ENCODE assay signal across 1 cellular context in genomic region chr19:17605117-17605516, GRCh38.
TF ChIP-seq lines count a peak whose summit lies in the region.

No MANE protein-coding gene starts in this region.

TF ChIP-seq in K562, 482 proteins besides CTCF, POLR2A, EP300 and RAD21 (continued from another document):
- TF ChIP-seq THRB (CRISPR knock-in tag; conservative IDR thresholded peaks at IDR 0.05) (no peak), ZNF324 (CRISPR knock-in tag; IDR thresholded peaks at IDR 0.05) (no peak), ZKSCAN1 (IDR thresholded peaks at IDR 0.05; ENCODE audit: low read depth, low read length) (no peak), HDAC2 (IDR thresholded peaks at IDR 0.05) (peak; percentile 97), ZNF318 (IDR thresholded peaks at IDR 0.05; ENCODE audit: borderline replicate concordance in 1 of 2, low read depth in 1 of 2) (no peak), PML (IDR thresholded peaks at IDR 0.05; ENCODE audit: low read length) (no peak), KLF10 (CRISPR knock-in tag; IDR thresholded peaks at IDR 0.05) (no peak), TCFL5 (CRISPR knock-in tag; conservative IDR thresholded peaks at IDR 0.05) (no peak), SMAD2 (IDR thresholded peaks at IDR 0.05; ENCODE audit: low read depth, low read length) (no peak), ZZZ3 (IDR thresholded peaks at IDR 0.05) (no peak), CBX8 (IDR thresholded peaks at IDR 0.05; ENCODE audit: borderline replicate concordance, extremely low read depth, low read depth, low read length, poor library complexity, severe bottlenecking) (no peak), ZEB2 (IDR thresholded peaks at IDR 0.05) (no peak), ZNF551 (CRISPR knock-in tag; IDR thresholded peaks at IDR 0.05) (no peak), JUND (IDR thresholded peaks at IDR 0.05; ENCODE audit: borderline replicate concordance, low read depth, low read length) (no peak), JUND (tag; IDR thresholded peaks at IDR 0.05; ENCODE audit: borderline replicate concordance, low read depth, low read length) (no peak), RBM25 (IDR thresholded peaks at IDR 0.05; ENCODE audit: low read depth, low read length, severe bottlenecking) (peak; percentile 95)
- TF ChIP-seq, protein P1, sequence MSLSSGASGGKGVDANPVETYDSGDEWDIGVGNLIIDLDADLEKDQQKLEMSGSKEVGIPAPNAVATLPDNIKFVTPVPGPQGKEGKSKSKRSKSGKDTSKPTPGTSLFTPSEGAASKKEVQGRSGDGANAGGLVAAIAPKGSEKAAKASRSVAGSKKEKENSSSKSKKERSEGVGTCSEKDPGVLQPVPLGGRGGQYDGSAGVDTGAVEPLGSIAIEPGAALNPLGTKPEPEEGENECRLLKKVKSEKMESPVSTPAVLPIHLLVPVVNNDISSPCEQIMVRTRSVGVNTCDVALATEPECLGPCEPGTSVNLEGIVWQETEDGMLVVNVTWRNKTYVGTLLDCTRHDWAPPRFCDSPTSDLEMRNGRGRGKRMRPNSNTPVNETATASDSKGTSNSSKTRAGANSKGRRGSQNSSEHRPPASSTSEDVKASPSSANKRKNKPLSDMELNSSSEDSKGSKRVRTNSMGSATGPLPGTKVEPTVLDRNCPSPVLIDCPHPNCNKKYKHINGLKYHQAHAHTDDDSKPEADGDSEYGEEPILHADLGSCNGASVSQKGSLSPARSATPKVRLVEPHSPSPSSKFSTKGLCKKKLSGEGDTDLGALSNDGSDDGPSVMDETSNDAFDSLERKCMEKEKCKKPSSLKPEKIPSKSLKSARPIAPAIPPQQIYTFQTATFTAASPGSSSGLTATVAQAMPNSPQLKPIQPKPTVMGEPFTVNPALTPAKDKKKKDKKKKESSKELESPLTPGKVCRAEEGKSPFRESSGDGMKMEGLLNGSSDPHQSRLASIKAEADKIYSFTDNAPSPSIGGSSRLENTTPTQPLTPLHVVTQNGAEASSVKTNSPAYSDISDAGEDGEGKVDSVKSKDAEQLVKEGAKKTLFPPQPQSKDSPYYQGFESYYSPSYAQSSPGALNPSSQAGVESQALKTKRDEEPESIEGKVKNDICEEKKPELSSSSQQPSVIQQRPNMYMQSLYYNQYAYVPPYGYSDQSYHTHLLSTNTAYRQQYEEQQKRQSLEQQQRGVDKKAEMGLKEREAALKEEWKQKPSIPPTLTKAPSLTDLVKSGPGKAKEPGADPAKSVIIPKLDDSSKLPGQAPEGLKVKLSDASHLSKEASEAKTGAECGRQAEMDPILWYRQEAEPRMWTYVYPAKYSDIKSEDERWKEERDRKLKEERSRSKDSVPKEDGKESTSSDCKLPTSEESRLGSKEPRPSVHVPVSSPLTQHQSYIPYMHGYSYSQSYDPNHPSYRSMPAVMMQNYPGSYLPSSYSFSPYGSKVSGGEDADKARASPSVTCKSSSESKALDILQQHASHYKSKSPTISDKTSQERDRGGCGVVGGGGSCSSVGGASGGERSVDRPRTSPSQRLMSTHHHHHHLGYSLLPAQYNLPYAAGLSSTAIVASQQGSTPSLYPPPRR (CRISPR knock-in tag; IDR thresholded peaks at IDR 0.05; ENCODE audit: borderline replicate concordance): no peak
